23 cellular contexts compared by ENCODE assay signal in the genomic region with DNA sequence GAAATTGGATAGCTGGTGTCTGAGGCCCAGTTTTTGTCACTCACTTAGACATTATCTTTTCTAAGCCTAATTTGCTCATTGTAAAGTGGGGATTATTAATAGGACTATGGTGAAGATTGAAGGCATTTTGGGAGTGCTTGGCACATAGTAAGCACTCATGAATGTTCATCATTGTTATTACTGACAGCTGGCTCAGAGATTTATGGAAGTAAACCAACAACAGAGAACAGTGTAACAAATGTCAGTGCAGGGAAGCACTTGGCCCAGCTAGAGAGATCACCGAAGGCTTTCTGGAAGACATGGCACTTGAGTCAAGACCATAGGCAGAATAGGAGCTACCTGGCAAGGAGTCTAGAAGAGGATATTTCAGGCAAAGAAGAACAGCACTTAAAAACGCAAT.
"Had no signal": no experiment of that assay in that cellular context is flagged by ENCODE, and none has a peak within 500 bp of the region (broad histone marks: within the 10 kb centered on the region; RNA-seq: fewer than 3 reads in every experiment).

No MANE protein-coding gene starts in this region.

- H3K36me3 ChIP-seq: gastrocnemius medialis, left lung, pancreas, right lobe of liver, spleen, tibial nerve, upper lobe of right lung, vagina had no signal

- H3K4me3 ChIP-seq: gastrocnemius medialis, left lung, lung, pancreas, right lobe of liver, spleen, testis, tibial nerve, upper lobe of right lung, vagina had no signal

- DNase-seq: cortex of kidney; effector memory CD4-positive, alpha-beta T cell; gastrocnemius medialis; islet precursor cell; left lung; mesenchymal stem cell; midbrain; naive B cell; occipital lobe; pancreas; right lobe of liver; spleen; stimulated activated CD4-positive, alpha-beta T cell treated with anti-CD3 and anti-CD28 coated beads, Interleukin-15, amount 100 ng/mL, for 24 hours; stimulated activated CD4-positive, alpha-beta T cell treated with anti-CD3 and anti-CD28 coated beads, Interleukin-1b, Interleukin-23, amount 100 ng/mL, for 48 hours; stimulated activated CD4-positive, alpha-beta T cell treated with anti-CD3 and anti-CD28 coated beads, Interleukin-4, amount 100 ng/mL, for 24 hours; stimulated activated naive B cell treated with anti-CD40 and anti-IgM and Interleukin-4, amounts not matched to agents 10 μg/mL and 1 μg/mL and 100 μg/mL, for 72 hours; stimulated activated naive CD8-positive, alpha-beta T cell treated with anti-CD3 and anti-CD28 coated beads, Interleukin-15, amount 100 ng/mL, for 72 hours; testis; upper lobe of right lung had no signal

- H3K27ac ChIP-seq: gastrocnemius medialis, left lung, pancreas, right lobe of liver, spleen, testis, tibial nerve, upper lobe of right lung, vagina had no signal

- H3K4me1 ChIP-seq: gastrocnemius medialis, left lung, pancreas, right lobe of liver, spleen, testis, tibial nerve, upper lobe of right lung, vagina had no signal

- H3K27me3 ChIP-seq: gastrocnemius medialis, left lung, pancreas, right lobe of liver, spleen, testis, tibial nerve, upper lobe of right lung, vagina had no signal

- H3K9me3 ChIP-seq: gastrocnemius medialis, left lung, pancreas, right lobe of liver, spleen, testis, tibial nerve, upper lobe of right lung, vagina had no signal

- ATAC-seq: esophagus mucosa; gastrocnemius medialis; left lung; pancreas; right lobe of liver; stimulated activated naive B cell treated with anti-CD40 and anti-IgM and Interleukin-4, amounts not matched to agents 10 μg/mL and 1 μg/mL and 100 μg/mL, for 72 hours; stimulated activated naive CD8-positive, alpha-beta T cell treated with anti-CD3 and anti-CD28 coated beads, Interleukin-15, amount 100 ng/mL, for 72 hours; upper lobe of right lung had no signal
